26 cellular contexts compared by ENCODE assay signal in the genomic region with DNA sequence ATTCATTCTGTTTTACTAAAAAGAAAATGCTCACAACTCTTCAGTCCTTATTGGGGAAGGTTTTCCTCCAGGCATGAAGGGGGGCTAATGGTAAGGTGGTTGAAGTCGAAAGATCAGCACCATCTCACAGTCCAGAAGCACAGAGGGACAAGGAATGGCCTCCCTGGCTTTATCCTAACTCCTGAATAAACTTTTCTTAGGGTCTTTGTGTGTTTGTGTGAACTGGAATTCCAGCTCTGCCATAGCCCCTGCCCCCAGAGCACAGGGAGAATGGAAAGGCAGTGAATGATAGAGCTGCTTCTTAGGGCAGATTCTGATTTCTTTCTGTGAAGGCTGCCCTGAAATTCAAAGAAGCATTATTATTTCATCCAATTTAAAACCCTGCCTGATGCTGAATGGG.
"Had no signal": no experiment of that assay in that cellular context is flagged by ENCODE, and none has a peak within 500 bp of the region (broad histone marks: within the 10 kb centered on the region; RNA-seq: fewer than 3 reads in every experiment).

No MANE protein-coding gene starts in this region.

- H3K27me3 ChIP-seq: adrenal gland, body of pancreas, Peyer's patch, SJSA1 had no signal

- H3K9ac ChIP-seq: SK-N-SH had no signal

- DNase-seq: activated CD4-positive, alpha-beta T cell treated with anti-CD3 and anti-CD28 coated beads, Interleukin-2, amount 10 ng/mL, durations not matched to agents 24 days and 14 days; activated CD4-positive, alpha-beta T cell treated with anti-CD3 and anti-CD28 coated beads, Interleukin-2, amount 50 U/mL, for 4 hours; activated CD8-positive, alpha-beta T cell treated with anti-CD3 and anti-CD28 coated beads for 36 hours; activated effector memory CD4-positive, alpha-beta T cell treated with anti-CD3 and anti-CD28 coated beads, Interleukin-2, amount 50 U/mL, for 16 hours; activated naive CD4-positive, alpha-beta T cell; activated naive CD4-positive, alpha-beta T cell treated with anti-CD3 and anti-CD28 coated beads, Interleukin-2, amount 50 U/mL, for 16 hours; activated T-cell treated with anti-CD3 and anti-CD28 coated beads, Interleukin-2, amount 50 U/mL, for 1 hour; activated T-cell treated with anti-CD3 and anti-CD28 coated beads, Interleukin-2, amount 50 U/mL, for 72 hours; adrenal gland; body of pancreas; NCI-H1092 treated with DMSO at 0.1 percent for 48 hours; NCI-H1417; NCI-H187 treated with DMSO at 0.1 percent for 48 hours; NCI-H2081; NCI-H510A; NCI-H748 treated with DMSO at 0.1 percent for 48 hours; NK-92 treated with Interleukin-12 subunit alpha and Interleukin-12 subunit beta, amount 100 ng/mL, for 24 hours; PC-3; Peyer's patch; RPMI8226; SHP77 treated with DMSO at 0.1 percent for 48 hours; SK-N-SH had no signal

- H3K36me3 ChIP-seq: adrenal gland, Peyer's patch, SJSA1 had no signal

- H3K9me3 Mint-ChIP-seq: activated CD4-positive, alpha-beta T cell treated with anti-CD3 and anti-CD28 coated beads, Interleukin-2, amount 10 ng/mL, durations not matched to agents 24 days and 14 days; activated CD8-positive, alpha-beta T cell treated with anti-CD3 and anti-CD28 coated beads for 36 hours; activated T-cell treated with anti-CD3 and anti-CD28 coated beads, Interleukin-2, amount 50 U/mL, for 72 hours; activated T-helper 17 cell treated with anti-CD3 and anti-CD28 coated beads, Interleukin-2, amount 50 U/mL, for 72 hours; T-helper 1 cell treated with Interleukin-12 subunit alpha and Interleukin-12 subunit beta and Interleukin-4 antibody, amounts not matched to agents 30 μg/mL and 1 μg/mL, for 36 hours; T-helper 2 cell treated with Interferon-gamma antibody and Interleukin-4, amounts not matched to agents 5 μg/mL and 100 μg/mL, for 36 hours had no signal

- H3K9me2 ChIP-seq: SK-N-SH had no signal

- ATAC-seq: activated CD8-positive, alpha-beta T cell treated with anti-CD3 and anti-CD28 coated beads for 36 hours; activated T-cell treated with anti-CD3 and anti-CD28 coated beads, Interleukin-2, amount 50 U/mL, for 72 hours; activated T-helper 17 cell treated with anti-CD3 and anti-CD28 coated beads, Interleukin-2, amount 50 U/mL, for 72 hours; body of pancreas; PC-3 had no signal

- H3K27ac ChIP-seq: adrenal gland, body of pancreas, Peyer's patch, SJSA1 had no signal

- H3K9me3 ChIP-seq: adrenal gland, body of pancreas, Peyer's patch, SJSA1, SK-N-SH had no signal

- H3K4me3 ChIP-seq: adrenal gland, body of pancreas, Peyer's patch, SJSA1 had no signal

- H3K4me2 ChIP-seq: SK-N-SH had no signal

- H3K27ac Mint-ChIP-seq: activated CD4-positive, alpha-beta T cell treated with anti-CD3 and anti-CD28 coated beads, Interleukin-2, amount 10 ng/mL, durations not matched to agents 24 days and 14 days; activated CD8-positive, alpha-beta T cell treated with anti-CD3 and anti-CD28 coated beads for 36 hours; activated T-cell treated with anti-CD3 and anti-CD28 coated beads, Interleukin-2, amount 50 U/mL, for 72 hours; activated T-helper 17 cell treated with anti-CD3 and anti-CD28 coated beads, Interleukin-2, amount 50 U/mL, for 72 hours; T-helper 1 cell treated with Interleukin-12 subunit alpha and Interleukin-12 subunit beta and Interleukin-4 antibody, amounts not matched to agents 30 μg/mL and 1 μg/mL, for 36 hours; T-helper 2 cell treated with Interferon-gamma antibody and Interleukin-4, amounts not matched to agents 5 μg/mL and 100 μg/mL, for 36 hours had no signal

- H3K4me1 ChIP-seq: adrenal gland, body of pancreas, Peyer's patch, SJSA1 had no signal
